In the genomic region with DNA sequence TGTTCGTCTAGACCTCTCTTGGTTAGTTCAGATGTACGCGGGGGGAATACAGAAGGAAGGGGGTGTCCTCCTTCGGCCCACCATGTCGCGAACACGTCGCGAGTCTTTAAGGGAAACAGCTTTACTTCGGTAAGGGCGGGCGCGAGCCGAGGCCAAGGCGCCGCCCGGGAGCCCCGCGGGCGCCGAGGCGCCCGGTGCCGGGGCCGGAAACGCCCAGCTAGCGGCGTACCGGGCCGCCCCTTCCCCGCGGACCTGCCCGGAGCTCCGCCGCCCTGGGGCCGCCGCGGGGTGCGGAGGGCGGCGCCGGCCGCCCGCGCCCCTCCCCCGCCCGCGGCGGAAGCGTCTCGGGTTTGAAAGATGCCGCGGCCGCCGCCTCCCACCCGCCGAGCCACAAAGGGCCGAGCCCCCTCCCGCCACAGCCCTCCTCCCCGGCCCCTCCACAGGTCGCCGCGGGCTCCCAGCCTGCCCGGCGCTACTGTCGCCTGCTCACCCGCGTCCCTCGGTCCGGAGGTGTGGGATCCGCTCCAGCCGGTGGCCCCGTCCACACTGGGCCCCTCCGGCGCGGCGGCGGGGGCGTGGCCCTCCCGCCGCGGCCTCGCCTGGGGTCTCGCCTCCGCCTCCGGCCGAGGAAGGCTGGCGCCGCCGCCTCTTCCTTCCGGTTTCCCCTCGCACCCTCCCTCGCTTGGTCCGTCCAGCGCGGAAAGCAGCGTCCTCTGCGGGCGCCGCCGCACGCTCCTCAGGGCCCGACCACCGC, we compare ENCODE assay signal across 1 cellular context.
A peak's percentile ranks its signal among the peaks of the same experiment; 100 is the strongest.
TF ChIP-seq lines count a peak whose summit lies in the region.

A gene (minus strand): TSS at position 715 of the 754 bp plus-strand sequence. CDS start 12,156 bp downstream, outside the sequence.

TF ChIP-seq in K562, 482 proteins besides CTCF, POLR2A, EP300 and RAD21 (continued from another document and continues in another):
- TF ChIP-seq, protein P1, sequence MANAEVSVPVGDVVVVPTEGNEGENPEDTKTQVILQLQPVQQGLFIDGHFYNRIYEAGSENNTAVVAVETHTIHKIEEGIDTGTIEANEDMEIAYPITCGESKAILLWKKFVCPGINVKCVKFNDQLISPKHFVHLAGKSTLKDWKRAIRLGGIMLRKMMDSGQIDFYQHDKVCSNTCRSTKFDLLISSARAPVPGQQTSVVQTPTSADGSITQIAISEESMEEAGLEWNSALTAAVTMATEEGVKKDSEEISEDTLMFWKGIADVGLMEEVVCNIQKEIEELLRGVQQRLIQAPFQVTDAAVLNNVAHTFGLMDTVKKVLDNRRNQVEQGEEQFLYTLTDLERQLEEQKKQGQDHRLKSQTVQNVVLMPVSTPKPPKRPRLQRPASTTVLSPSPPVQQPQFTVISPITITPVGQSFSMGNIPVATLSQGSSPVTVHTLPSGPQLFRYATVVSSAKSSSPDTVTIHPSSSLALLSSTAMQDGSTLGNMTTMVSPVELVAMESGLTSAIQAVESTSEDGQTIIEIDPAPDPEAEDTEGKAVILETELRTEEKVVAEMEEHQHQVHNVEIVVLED (CRISPR knock-in tag; IDR thresholded peaks at IDR 0.05): peak; percentile 61
- TF ChIP-seq ZNF583 (CRISPR knock-in tag; IDR thresholded peaks at IDR 0.05) (no peak), CC2D1A (IDR thresholded peaks at IDR 0.05) (no peak), SMARCA4 (IDR thresholded peaks at IDR 0.05) (no peak), MCM5 (IDR thresholded peaks at IDR 0.05; ENCODE audit: low read depth) (no peak), ZNF79 (CRISPR knock-in tag; IDR thresholded peaks at IDR 0.05; ENCODE audit: low read depth) (no peak), CBX3 (IDR thresholded peaks at IDR 0.05; ENCODE audit: borderline replicate concordance in 1 of 2, low read length in 2 of 2) (0 out of 3 replicates have a peak, but pooled peaks of 1 of the 2 experiments have one; percentile 12), ZNF184 (CRISPR knock-in tag; IDR thresholded peaks at IDR 0.05) (no peak), NFRKB (IDR thresholded peaks at IDR 0.05; ENCODE audit: low read depth) (no peak), ZFX (CRISPR knock-in tag; IDR thresholded peaks at IDR 0.05) (peak; percentile 31; the same call in 1 of the 2 replicates), MECOM (CRISPR knock-in tag; IDR thresholded peaks at IDR 0.05) (no peak), NCOA6 (IDR thresholded peaks at IDR 0.05) (no peak), SMC3 (conservative IDR thresholded peaks at IDR 0.05; ENCODE audit: insufficient read depth, low read depth, low read length) (no peak), ZNF324 (CRISPR knock-in tag; IDR thresholded peaks at IDR 0.05) (no peak), ZNF668 (CRISPR knock-in tag; IDR thresholded peaks at IDR 0.05) (no peak), U2AF2 (optimal IDR thresholded peaks at IDR 0.05; ENCODE audit: low read depth, low read length) (no peak), ZNF274 (IDR thresholded peaks at IDR 0.05; ENCODE audit: borderline replicate concordance, low read depth, low read length) (no peak), LEF1 (IDR thresholded peaks at IDR 0.05) (no peak), RBBP5 (IDR thresholded peaks at IDR 0.05; ENCODE audit: borderline replicate concordance, insufficient read depth, low read length, poor library complexity, severe bottlenecking) (peak; percentile 79), ZNF785 (CRISPR knock-in tag; IDR thresholded peaks at IDR 0.05) (no peak), ZNF431 (CRISPR knock-in tag; IDR thresholded peaks at IDR 0.05) (no peak), NR2F6 (CRISPR knock-in tag; IDR thresholded peaks at IDR 0.05) (no peak), SETDB1 (IDR thresholded peaks at IDR 0.05; ENCODE audit: low read length) (no peak), ZNF41 (CRISPR knock-in tag; conservative IDR thresholded peaks at IDR 0.05) (no peak), TCFL5 (CRISPR knock-in tag; conservative IDR thresholded peaks at IDR 0.05) (no peak), BCL6 (CRISPR knock-in tag; IDR thresholded peaks at IDR 0.05) (no peak), SOX6 (IDR thresholded peaks at IDR 0.05) (peak; percentile 13; the same call in 1 of the 2 replicates)
- TF ChIP-seq, protein P2, sequence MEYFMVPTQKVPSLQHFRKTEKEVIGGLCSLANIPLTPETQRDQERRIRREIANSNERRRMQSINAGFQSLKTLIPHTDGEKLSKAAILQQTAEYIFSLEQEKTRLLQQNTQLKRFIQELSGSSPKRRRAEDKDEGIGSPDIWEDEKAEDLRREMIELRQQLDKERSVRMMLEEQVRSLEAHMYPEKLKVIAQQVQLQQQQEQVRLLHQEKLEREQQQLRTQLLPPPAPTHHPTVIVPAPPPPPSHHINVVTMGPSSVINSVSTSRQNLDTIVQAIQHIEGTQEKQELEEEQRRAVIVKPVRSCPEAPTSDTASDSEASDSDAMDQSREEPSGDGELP (CRISPR knock-in tag; IDR thresholded peaks at IDR 0.05; ENCODE audit: borderline replicate concordance): 0 out of 2 replicates have a peak, but pooled peaks have one; percentile 10
- TF ChIP-seq, protein P3, sequence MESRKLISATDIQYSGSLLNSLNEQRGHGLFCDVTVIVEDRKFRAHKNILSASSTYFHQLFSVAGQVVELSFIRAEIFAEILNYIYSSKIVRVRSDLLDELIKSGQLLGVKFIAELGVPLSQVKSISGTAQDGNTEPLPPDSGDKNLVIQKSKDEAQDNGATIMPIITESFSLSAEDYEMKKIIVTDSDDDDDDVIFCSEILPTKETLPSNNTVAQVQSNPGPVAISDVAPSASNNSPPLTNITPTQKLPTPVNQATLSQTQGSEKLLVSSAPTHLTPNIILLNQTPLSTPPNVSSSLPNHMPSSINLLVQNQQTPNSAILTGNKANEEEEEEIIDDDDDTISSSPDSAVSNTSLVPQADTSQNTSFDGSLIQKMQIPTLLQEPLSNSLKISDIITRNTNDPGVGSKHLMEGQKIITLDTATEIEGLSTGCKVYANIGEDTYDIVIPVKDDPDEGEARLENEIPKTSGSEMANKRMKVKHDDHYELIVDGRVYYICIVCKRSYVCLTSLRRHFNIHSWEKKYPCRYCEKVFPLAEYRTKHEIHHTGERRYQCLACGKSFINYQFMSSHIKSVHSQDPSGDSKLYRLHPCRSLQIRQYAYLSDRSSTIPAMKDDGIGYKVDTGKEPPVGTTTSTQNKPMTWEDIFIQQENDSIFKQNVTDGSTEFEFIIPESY (CRISPR knock-in tag; IDR thresholded peaks at IDR 0.05): no peak
- TF ChIP-seq, protein P4, sequence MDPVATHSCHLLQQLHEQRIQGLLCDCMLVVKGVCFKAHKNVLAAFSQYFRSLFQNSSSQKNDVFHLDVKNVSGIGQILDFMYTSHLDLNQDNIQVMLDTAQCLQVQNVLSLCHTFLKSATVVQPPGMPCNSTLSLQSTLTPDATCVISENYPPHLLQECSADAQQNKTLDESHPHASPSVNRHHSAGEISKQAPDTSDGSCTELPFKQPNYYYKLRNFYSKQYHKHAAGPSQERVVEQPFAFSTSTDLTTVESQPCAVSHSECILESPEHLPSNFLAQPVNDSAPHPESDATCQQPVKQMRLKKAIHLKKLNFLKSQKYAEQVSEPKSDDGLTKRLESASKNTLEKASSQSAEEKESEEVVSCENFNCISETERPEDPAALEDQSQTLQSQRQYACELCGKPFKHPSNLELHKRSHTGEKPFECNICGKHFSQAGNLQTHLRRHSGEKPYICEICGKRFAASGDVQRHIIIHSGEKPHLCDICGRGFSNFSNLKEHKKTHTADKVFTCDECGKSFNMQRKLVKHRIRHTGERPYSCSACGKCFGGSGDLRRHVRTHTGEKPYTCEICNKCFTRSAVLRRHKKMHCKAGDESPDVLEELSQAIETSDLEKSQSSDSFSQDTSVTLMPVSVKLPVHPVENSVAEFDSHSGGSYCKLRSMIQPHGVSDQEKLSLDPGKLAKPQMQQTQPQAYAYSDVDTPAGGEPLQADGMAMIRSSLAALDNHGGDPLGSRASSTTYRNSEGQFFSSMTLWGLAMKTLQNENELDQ (CRISPR knock-in tag; IDR thresholded peaks at IDR 0.05; ENCODE audit: borderline replicate concordance): no peak
- TF ChIP-seq, protein P5, sequence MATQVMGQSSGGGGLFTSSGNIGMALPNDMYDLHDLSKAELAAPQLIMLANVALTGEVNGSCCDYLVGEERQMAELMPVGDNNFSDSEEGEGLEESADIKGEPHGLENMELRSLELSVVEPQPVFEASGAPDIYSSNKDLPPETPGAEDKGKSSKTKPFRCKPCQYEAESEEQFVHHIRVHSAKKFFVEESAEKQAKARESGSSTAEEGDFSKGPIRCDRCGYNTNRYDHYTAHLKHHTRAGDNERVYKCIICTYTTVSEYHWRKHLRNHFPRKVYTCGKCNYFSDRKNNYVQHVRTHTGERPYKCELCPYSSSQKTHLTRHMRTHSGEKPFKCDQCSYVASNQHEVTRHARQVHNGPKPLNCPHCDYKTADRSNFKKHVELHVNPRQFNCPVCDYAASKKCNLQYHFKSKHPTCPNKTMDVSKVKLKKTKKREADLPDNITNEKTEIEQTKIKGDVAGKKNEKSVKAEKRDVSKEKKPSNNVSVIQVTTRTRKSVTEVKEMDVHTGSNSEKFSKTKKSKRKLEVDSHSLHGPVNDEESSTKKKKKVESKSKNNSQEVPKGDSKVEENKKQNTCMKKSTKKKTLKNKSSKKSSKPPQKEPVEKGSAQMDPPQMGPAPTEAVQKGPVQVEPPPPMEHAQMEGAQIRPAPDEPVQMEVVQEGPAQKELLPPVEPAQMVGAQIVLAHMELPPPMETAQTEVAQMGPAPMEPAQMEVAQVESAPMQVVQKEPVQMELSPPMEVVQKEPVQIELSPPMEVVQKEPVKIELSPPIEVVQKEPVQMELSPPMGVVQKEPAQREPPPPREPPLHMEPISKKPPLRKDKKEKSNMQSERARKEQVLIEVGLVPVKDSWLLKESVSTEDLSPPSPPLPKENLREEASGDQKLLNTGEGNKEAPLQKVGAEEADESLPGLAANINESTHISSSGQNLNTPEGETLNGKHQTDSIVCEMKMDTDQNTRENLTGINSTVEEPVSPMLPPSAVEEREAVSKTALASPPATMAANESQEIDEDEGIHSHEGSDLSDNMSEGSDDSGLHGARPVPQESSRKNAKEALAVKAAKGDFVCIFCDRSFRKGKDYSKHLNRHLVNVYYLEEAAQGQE (CRISPR knock-in tag; IDR thresholded peaks at IDR 0.05; ENCODE audit: low read depth): no peak
- TF ChIP-seq, protein P6, sequence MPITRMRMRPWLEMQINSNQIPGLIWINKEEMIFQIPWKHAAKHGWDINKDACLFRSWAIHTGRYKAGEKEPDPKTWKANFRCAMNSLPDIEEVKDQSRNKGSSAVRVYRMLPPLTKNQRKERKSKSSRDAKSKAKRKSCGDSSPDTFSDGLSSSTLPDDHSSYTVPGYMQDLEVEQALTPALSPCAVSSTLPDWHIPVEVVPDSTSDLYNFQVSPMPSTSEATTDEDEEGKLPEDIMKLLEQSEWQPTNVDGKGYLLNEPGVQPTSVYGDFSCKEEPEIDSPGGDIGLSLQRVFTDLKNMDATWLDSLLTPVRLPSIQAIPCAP (CRISPR knock-in tag; IDR thresholded peaks at IDR 0.05; ENCODE audit: borderline replicate concordance): no peak
- TF ChIP-seq, protein P7, sequence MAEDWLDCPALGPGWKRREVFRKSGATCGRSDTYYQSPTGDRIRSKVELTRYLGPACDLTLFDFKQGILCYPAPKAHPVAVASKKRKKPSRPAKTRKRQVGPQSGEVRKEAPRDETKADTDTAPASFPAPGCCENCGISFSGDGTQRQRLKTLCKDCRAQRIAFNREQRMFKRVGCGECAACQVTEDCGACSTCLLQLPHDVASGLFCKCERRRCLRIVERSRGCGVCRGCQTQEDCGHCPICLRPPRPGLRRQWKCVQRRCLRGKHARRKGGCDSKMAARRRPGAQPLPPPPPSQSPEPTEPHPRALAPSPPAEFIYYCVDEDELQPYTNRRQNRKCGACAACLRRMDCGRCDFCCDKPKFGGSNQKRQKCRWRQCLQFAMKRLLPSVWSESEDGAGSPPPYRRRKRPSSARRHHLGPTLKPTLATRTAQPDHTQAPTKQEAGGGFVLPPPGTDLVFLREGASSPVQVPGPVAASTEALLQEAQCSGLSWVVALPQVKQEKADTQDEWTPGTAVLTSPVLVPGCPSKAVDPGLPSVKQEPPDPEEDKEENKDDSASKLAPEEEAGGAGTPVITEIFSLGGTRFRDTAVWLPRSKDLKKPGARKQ (CRISPR knock-in tag; IDR thresholded peaks at IDR 0.05): no peak
- TF ChIP-seq, protein P8, sequence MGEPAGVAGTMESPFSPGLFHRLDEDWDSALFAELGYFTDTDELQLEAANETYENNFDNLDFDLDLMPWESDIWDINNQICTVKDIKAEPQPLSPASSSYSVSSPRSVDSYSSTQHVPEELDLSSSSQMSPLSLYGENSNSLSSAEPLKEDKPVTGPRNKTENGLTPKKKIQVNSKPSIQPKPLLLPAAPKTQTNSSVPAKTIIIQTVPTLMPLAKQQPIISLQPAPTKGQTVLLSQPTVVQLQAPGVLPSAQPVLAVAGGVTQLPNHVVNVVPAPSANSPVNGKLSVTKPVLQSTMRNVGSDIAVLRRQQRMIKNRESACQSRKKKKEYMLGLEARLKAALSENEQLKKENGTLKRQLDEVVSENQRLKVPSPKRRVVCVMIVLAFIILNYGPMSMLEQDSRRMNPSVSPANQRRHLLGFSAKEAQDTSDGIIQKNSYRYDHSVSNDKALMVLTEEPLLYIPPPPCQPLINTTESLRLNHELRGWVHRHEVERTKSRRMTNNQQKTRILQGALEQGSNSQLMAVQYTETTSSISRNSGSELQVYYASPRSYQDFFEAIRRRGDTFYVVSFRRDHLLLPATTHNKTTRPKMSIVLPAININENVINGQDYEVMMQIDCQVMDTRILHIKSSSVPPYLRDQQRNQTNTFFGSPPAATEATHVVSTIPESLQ (CRISPR knock-in tag; IDR thresholded peaks at IDR 0.05): no peak
- TF ChIP-seq, protein P9, sequence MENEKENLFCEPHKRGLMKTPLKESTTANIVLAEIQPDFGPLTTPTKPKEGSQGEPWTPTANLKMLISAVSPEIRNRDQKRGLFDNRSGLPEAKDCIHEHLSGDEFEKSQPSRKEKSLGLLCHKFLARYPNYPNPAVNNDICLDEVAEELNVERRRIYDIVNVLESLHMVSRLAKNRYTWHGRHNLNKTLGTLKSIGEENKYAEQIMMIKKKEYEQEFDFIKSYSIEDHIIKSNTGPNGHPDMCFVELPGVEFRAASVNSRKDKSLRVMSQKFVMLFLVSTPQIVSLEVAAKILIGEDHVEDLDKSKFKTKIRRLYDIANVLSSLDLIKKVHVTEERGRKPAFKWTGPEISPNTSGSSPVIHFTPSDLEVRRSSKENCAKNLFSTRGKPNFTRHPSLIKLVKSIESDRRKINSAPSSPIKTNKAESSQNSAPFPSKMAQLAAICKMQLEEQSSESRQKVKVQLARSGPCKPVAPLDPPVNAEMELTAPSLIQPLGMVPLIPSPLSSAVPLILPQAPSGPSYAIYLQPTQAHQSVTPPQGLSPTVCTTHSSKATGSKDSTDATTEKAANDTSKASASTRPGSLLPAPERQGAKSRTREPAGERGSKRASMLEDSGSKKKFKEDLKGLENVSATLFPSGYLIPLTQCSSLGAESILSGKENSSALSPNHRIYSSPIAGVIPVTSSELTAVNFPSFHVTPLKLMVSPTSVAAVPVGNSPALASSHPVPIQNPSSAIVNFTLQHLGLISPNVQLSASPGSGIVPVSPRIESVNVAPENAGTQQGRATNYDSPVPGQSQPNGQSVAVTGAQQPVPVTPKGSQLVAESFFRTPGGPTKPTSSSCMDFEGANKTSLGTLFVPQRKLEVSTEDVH (IDR thresholded peaks at IDR 0.05; ENCODE audit: low read depth, partially characterized antibody): no peak
- TF ChIP-seq, protein P10, sequence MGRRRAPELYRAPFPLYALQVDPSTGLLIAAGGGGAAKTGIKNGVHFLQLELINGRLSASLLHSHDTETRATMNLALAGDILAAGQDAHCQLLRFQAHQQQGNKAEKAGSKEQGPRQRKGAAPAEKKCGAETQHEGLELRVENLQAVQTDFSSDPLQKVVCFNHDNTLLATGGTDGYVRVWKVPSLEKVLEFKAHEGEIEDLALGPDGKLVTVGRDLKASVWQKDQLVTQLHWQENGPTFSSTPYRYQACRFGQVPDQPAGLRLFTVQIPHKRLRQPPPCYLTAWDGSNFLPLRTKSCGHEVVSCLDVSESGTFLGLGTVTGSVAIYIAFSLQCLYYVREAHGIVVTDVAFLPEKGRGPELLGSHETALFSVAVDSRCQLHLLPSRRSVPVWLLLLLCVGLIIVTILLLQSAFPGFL (CRISPR knock-in tag; IDR thresholded peaks at IDR 0.05): no peak
- TF ChIP-seq, protein P11, sequence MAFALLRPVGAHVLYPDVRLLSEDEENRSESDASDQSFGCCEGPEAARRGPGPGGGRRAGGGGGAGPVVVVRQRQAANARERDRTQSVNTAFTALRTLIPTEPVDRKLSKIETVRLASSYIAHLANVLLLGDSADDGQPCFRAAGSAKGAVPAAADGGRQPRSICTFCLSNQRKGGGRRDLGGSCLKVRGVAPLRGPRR (CRISPR knock-in tag; IDR thresholded peaks at IDR 0.05): no peak
